ENCODE assay signal across 1 cellular context in the genomic region with DNA sequence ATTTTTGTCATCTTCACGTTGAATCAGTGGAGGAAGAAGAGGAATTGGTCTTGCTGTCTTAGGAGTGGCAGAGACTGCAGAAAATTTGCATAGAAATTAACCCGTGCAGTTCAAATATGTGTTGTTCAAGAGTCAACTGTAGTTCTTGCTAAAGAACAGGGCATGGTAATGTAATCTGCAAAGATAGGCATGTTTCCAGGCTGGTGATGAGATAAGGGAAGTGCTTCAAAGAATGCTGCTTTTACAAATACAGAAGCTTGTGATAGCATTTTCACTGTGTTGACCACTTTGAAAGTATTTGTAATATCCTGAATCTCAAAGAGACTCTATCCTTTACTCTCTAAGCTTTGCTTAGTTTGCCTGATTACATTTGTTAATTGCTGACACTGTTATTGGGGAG.
TF ChIP-seq lines count a peak whose summit lies in the region.

No MANE protein-coding gene starts in this region.

TF ChIP-seq in GM12878, 131 proteins besides CTCF, POLR2A, EP300 and RAD21 (continued from another document):
- TF ChIP-seq ZNF274 (IDR thresholded peaks at IDR 0.05; ENCODE audit: insufficient read depth, insufficient read length) (no peak), MTA2 (IDR thresholded peaks at IDR 0.05; ENCODE audit: low read depth) (no peak), NR2C1 (IDR thresholded peaks at IDR 0.05) (no peak), HDAC2 (IDR thresholded peaks at IDR 0.05) (no peak), STAT1 (conservative IDR thresholded peaks at IDR 0.05) (no peak)
- TF ChIP-seq, protein P1, sequence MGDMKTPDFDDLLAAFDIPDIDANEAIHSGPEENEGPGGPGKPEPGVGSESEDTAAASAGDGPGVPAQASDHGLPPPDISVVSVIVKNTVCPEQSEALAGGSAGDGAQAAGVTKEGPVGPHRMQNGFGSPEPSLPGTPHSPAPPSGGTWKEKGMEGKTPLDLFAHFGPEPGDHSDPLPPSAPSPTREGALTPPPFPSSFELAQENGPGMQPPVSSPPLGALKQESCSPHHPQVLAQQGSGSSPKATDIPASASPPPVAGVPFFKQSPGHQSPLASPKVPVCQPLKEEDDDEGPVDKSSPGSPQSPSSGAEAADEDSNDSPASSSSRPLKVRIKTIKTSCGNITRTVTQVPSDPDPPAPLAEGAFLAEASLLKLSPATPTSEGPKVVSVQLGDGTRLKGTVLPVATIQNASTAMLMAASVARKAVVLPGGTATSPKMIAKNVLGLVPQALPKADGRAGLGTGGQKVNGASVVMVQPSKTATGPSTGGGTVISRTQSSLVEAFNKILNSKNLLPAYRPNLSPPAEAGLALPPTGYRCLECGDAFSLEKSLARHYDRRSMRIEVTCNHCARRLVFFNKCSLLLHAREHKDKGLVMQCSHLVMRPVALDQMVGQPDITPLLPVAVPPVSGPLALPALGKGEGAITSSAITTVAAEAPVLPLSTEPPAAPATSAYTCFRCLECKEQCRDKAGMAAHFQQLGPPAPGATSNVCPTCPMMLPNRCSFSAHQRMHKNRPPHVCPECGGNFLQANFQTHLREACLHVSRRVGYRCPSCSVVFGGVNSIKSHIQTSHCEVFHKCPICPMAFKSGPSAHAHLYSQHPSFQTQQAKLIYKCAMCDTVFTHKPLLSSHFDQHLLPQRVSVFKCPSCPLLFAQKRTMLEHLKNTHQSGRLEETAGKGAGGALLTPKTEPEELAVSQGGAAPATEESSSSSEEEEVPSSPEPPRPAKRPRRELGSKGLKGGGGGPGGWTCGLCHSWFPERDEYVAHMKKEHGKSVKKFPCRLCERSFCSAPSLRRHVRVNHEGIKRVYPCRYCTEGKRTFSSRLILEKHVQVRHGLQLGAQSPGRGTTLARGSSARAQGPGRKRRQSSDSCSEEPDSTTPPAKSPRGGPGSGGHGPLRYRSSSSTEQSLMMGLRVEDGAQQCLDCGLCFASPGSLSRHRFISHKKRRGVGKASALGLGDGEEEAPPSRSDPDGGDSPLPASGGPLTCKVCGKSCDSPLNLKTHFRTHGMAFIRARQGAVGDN (IDR thresholded peaks at IDR 0.05) = no peak
- TF ChIP-seq, protein P2, sequence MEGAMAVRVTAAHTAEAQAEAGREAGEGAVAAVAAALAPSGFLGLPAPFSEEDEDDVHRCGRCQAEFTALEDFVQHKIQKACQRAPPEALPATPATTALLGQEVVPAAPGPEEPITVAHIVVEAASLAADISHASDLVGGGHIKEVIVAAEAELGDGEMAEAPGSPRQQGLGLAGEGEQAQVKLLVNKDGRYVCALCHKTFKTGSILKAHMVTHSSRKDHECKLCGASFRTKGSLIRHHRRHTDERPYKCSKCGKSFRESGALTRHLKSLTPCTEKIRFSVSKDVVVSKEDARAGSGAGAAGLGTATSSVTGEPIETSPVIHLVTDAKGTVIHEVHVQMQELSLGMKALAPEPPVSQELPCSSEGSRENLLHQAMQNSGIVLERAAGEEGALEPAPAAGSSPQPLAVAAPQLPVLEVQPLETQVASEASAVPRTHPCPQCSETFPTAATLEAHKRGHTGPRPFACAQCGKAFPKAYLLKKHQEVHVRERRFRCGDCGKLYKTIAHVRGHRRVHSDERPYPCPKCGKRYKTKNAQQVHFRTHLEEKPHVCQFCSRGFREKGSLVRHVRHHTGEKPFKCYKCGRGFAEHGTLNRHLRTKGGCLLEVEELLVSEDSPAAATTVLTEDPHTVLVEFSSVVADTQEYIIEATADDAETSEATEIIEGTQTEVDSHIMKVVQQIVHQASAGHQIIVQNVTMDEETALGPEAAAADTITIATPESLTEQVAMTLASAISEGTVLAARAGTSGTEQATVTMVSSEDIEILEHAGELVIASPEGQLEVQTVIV (IDR thresholded peaks at IDR 0.05; ENCODE audit: borderline replicate concordance, partially characterized antibody) = no peak
TF ChIP-seq in GM12878: peak in this region for 0.
